ENCODE assay signal across 8 cellular contexts in genomic region chr6:157019733-157020132, GRCh38.
A peak's percentile ranks its signal among the peaks of the same experiment; 100 is the strongest.
DNase-seq lines count a peak whose midpoint lies in the region; ATAC-seq, FAIRE-seq and TF ChIP-seq lines count a peak whose summit lies in the region.

No MANE protein-coding gene starts in this region.

- no peaks in the 10 kb centered on the region for H3K9me3 ChIP-seq in hepatocyte (ENCODE audit: low read depth)

- peaks cover 23% of the 10 kb centered on the region for H4K20me1 ChIP-seq in hepatocyte (ENCODE audit: insufficient read depth, poor library complexity, severe bottlenecking)

- peaks cover 20% of the 10 kb centered on the region for H3K4me1 ChIP-seq in hepatocyte (ENCODE audit: insufficient read depth)

- WGBS in hepatocyte (ENCODE audit: low lambda C conversion rate, missing lambda C conversion rate) = 82% methylated on average over 7 of the region's 7 CpGs

- no peak for ATAC-seq in GM18505 (IDR thresholded peaks at IDR 0.05; ENCODE audit: unreplicated experiment)
- ATAC-seq in HG03378 (IDR thresholded peaks at IDR 0.05; ENCODE audit: unreplicated experiment) = no peak
- ATAC-seq in GM18868 (IDR thresholded peaks at IDR 0.05; ENCODE audit: unreplicated experiment) = no peak

- peak; percentile 62 for FAIRE-seq in A204.1 (lab: Jason Lieb, UNC)

- no peaks in the 10 kb centered on the region for H3K9me2 ChIP-seq in hepatocyte (replicated peaks; ENCODE audit: insufficient read depth)

- in situ Hi-C loops in KBM-7 (cut with MboI; ENCODE audit: low pct_unique_long_range_greater_than_20kb, low sequenced_read_pairs) = no loop called here

- TF ChIP-seq CTCF in VCaP (conservative IDR thresholded peaks at IDR 0.05) = no peak
- TF ChIP-seq CTCF in hepatocyte (IDR thresholded peaks at IDR 0.05; ENCODE audit: poor library complexity) = no peak

- H3K36me3 ChIP-seq in hepatocyte (replicated peaks; ENCODE audit: insufficient read depth, low read depth) = no peaks in the 10 kb centered on the region

- peak; percentile 5 for TF ChIP-seq POLR2A in GM18505 (IDR thresholded peaks at IDR 0.05; ENCODE audit: borderline replicate concordance, extremely low read depth, insufficient read depth, insufficient read length)

- no peak overlapping the region for H2AFZ ChIP-seq in hepatocyte

- H3K4me2 ChIP-seq in hepatocyte = peak overlapping the region; percentile 93

- DNase-seq in hepatocyte (ENCODE audit: low spot score) (peak; percentile 25), KBM-7 (no peak), DMS114 treated with DMSO at 0.1 percent for 48 hours (lab: John Stamatoyannopoulos, UW; ENCODE audit: unreplicated experiment) (no peak)

- H3K79me2 ChIP-seq in hepatocyte = peaks cover 78% of the 10 kb centered on the region

- H3K4me3 ChIP-seq in hepatocyte = no peak overlapping the region

- H3K27ac ChIP-seq in VCaP = peak overlapping the region; percentile 98
- H3K27ac ChIP-seq in hepatocyte = peak overlapping the region; percentile 13

- H3K27me3 ChIP-seq in hepatocyte = no peaks in the 10 kb centered on the region
